ENCODE assay signal across 8 cellular contexts in the genomic region with DNA sequence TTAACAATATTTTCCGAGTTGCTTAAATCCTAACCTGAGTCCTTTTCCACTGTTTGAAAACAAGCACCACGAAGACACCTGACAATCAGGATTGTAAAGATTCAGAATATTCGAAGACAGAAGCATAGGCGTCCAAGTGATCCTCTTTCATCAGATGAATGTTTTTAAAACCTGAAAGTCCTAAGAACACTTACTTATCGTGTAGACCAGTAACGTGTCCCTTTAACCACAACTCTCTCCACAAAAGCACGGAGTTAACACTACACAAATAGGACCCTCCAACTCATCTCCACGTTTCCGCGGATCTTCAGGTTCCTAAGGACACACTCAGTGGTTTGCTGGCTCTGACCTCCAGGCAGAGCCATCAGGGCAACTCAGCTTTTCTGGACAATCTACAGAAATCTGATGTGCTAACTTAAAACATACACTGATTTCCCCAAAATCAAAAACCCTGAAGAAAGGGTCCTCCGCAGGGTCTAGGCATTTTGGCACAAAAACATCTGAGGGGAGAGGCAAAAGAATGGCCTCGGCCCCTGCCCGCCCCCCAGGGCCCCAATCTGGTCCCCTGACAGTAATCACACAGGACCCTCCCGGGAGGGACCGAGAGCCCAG. TPM values are rescaled to one million over a fixed set of nuclear protein-coding genes. Genes with fewer than 3 reads are reported as not detected.
DNase-seq lines count a peak whose midpoint lies in the region; ATAC-seq and TF ChIP-seq lines count a peak whose summit lies in the region.

No MANE protein-coding gene starts in this region.

- ATAC-seq in natural killer cell: no peak
- no peak for ATAC-seq in HG02571 (IDR thresholded peaks at IDR 0.05; ENCODE audit: unreplicated experiment)
- no peak for ATAC-seq in HG03565 (IDR thresholded peaks at IDR 0.05; ENCODE audit: unreplicated experiment)

- TF ChIP-seq POLR2A in Peyer's patch (IDR thresholded peaks at IDR 0.05): no peak

- no peaks in the 10 kb centered on the region for H3K9me3 ChIP-seq in Peyer's patch
- H3K9me3 ChIP-seq in effector memory CD4-positive, alpha-beta T cell (ENCODE audit: control insufficient read depth, low read length): no peaks in the 10 kb centered on the region

- peak overlapping the region; percentile 95 to 99 (median 96) for H3K27ac ChIP-seq in Peyer's patch
- peak overlapping the region; percentile 88 for H3K27ac ChIP-seq in effector memory CD4-positive, alpha-beta T cell (ENCODE audit: insufficient read depth, low read length, poor library complexity, severe bottlenecking)

- no peak for DNase-seq in activated naive CD4-positive, alpha-beta T cell treated with anti-CD3 and anti-CD28 coated beads for 36 hours
- no peak for DNase-seq in activated naive CD4-positive, alpha-beta T cell treated with Interleukin-2 at 50 U/mL for 16 hours
- no peak for DNase-seq in Peyer's patch
- no peak for DNase-seq in effector memory CD4-positive, alpha-beta T cell
- no peak for DNase-seq in natural killer cell
- no peak for DNase-seq in NCI-H1048 (lab: John Stamatoyannopoulos, UW)

- intact Hi-C loops in activated naive CD4-positive, alpha-beta T cell treated with anti-CD3 and anti-CD28 coated beads for 36 hours (cut with micrococcal nuclease): loop anchor here (2.0 to 10.0 kb wide), 5 partner anchors 34 to 1209 kb away; a partner anchor contains a TSS
- intact Hi-C loops in natural killer cell (cut with micrococcal nuclease): loop anchor here (5.0 kb wide), 1 partner anchor 381 kb away; a partner anchor contains a TSS

- H3K27me3 ChIP-seq in Peyer's patch: no peaks in the 10 kb centered on the region
- H3K27me3 ChIP-seq in effector memory CD4-positive, alpha-beta T cell (replicated peaks; ENCODE audit: control insufficient read depth, insufficient read depth, low read length, poor library complexity, severe bottlenecking): no peaks in the 10 kb centered on the region

- H3K36me3 ChIP-seq in Peyer's patch: no peaks in the 10 kb centered on the region
- H3K36me3 ChIP-seq in effector memory CD4-positive, alpha-beta T cell (ENCODE audit: control insufficient read depth, insufficient read depth, low read length): no peaks in the 10 kb centered on the region

- TF ChIP-seq CTCF in Peyer's patch (IDR thresholded peaks at IDR 0.05) (no peak), natural killer cell (IDR thresholded peaks at IDR 0.05) (no peak)

- H3K27me3 Mint-ChIP-seq in activated naive CD4-positive, alpha-beta T cell treated with anti-CD3 and anti-CD28 coated beads for 36 hours (ENCODE audit: low read depth): no peaks in the 10 kb centered on the region
- H3K27me3 Mint-ChIP-seq in natural killer cell (ENCODE audit: low read depth in 2 of 2): no peaks in the 10 kb centered on the region

- no peaks in the 10 kb centered on the region for H3K9me3 Mint-ChIP-seq in activated naive CD4-positive, alpha-beta T cell treated with anti-CD3 and anti-CD28 coated beads for 36 hours
- H3K9me3 Mint-ChIP-seq in natural killer cell: no peaks in the 10 kb centered on the region

- peak overlapping the region; percentile 86 to 97 (median 94) for H3K4me3 ChIP-seq in Peyer's patch
- peak overlapping the region; percentile 81 for H3K4me3 ChIP-seq in effector memory CD4-positive, alpha-beta T cell (ENCODE audit: insufficient read depth, low read depth, low read length, poor library complexity, severe bottlenecking)

- peak overlapping the region; percentile 80 for H3K4me3 Mint-ChIP-seq in activated naive CD4-positive, alpha-beta T cell treated with anti-CD3 and anti-CD28 coated beads for 36 hours
- H3K4me3 Mint-ChIP-seq in natural killer cell: peak overlapping the region; percentile 77

- H3K4me1 ChIP-seq in Peyer's patch: peaks cover 0 to 33% (median 11%) of the 10 kb centered on the region in 4 donors
- H3K4me1 ChIP-seq in effector memory CD4-positive, alpha-beta T cell (ENCODE audit: control insufficient read depth, insufficient read depth, low read length, poor library complexity, severe bottlenecking): peaks cover 28% of the 10 kb centered on the region

- CTCF ChIA-PET in activated naive CD4-positive, alpha-beta T cell treated with anti-CD3 and anti-CD28 coated beads for 36 hours (lab: Charles Lee): interaction anchor here (0.7 kb wide), 1 partner anchor 1244 kb away, joined by 3 read pairs; no protein-coding TSS in a partner anchor

- peaks cover 8% of the 10 kb centered on the region for H3K36me3 Mint-ChIP-seq in activated naive CD4-positive, alpha-beta T cell treated with anti-CD3 and anti-CD28 coated beads for 36 hours (ENCODE audit: low read depth)
- H3K36me3 Mint-ChIP-seq in natural killer cell: no peaks in the 10 kb centered on the region

- peak overlapping the region; percentile 79 for H3K27ac Mint-ChIP-seq in activated naive CD4-positive, alpha-beta T cell treated with anti-CD3 and anti-CD28 coated beads for 36 hours
- peak overlapping the region; percentile 28 to 96 for H3K27ac Mint-ChIP-seq in natural killer cell

- H3K4me1 Mint-ChIP-seq in activated naive CD4-positive, alpha-beta T cell treated with anti-CD3 and anti-CD28 coated beads for 36 hours (ENCODE audit: low read depth): peaks cover 47% of the 10 kb centered on the region
- H3K4me1 Mint-ChIP-seq in natural killer cell: peaks cover 50 to 51% of the 10 kb centered on the region in 2 donors

RNA-seq across cellular contexts. Expression of a gene that starts 1.1 kb away (rescaled TPM):
- total RNA-seq in activated naive CD4-positive, alpha-beta T cell treated with anti-CD3 and anti-CD28 coated beads for 36 hours: 10 to 100 TPM; 38.1 to 42.3 TPM
- total RNA-seq in Peyer's patch (100 to 1,000 TPM in 1 of 4 donors, 10 to 100 TPM in 3; 64.3 to 125 (median 78.0) TPM), natural killer cell (10 to 100 TPM; 47.7 to 59.3 (median 52.9) TPM)
